Comparison of ENCODE assay signal across 18 cellular contexts in the genomic region with DNA sequence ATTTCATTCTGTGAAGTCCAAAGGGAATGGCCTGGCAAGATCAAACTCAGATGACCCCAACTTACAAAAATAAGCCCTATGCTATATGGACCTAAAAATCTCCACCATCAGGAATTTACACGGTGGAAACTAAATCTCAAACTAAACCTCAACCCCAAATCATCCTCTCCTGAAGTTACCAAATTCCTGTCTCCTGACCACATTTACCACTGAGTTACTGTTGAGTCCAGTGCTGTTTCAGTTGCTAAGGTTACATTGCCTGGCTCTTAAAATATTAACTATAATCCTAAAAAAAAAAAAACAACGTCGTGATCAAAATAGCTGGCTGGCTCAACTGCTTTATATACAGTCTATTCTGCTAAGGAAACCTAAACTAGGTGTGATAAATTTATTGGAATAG.
DNase-seq lines count a peak whose midpoint lies in the region; ATAC-seq, FAIRE-seq and TF ChIP-seq lines count a peak whose summit lies in the region.
"Had no signal": no experiment of that assay in that cellular context is flagged by ENCODE, and none has a peak within 500 bp of the region (broad histone marks: within the 10 kb centered on the region; RNA-seq: fewer than 3 reads in every experiment).

No MANE protein-coding gene starts in this region.

- H3K9me3 ChIP-seq in fibroblast of lung (ENCODE audit: control insufficient read depth, insufficient read depth, low read depth, low read length) (no peaks in the 10 kb centered on the region), pancreas (no peaks in the 10 kb centered on the region)
- H3K9me3 ChIP-seq: tibial nerve had no signal

- WGBS in pancreas, 2 donors = 19 to 26% methylated on average over 3 of the region's 3 CpGs

- H4K20me1 ChIP-seq in fibroblast of lung (ENCODE audit: control insufficient read depth, extremely low read depth, insufficient read depth, low read length) = no peaks in the 10 kb centered on the region

- H3K4me2 ChIP-seq in fibroblast of lung (ENCODE audit: extremely low read depth, insufficient read depth, low read length) = no peak overlapping the region

- ATAC-seq in pancreas = no peak
- ATAC-seq: stimulated activated effector memory CD8-positive, alpha-beta T cell treated with anti-CD3 and anti-CD28 coated beads, Interleukin-12 subunit alpha, Interleukin-12 subunit beta, amount 100 ng/mL, for 72 hours had no signal

- H3K36me3 ChIP-seq in BJ (ENCODE audit: control insufficient read depth, insufficient read depth, low read length) = no peaks in the 10 kb centered on the region
- H3K36me3 ChIP-seq in fibroblast of lung (ENCODE audit: control insufficient read depth, insufficient read depth, low read length) = no peaks in the 10 kb centered on the region
- no peaks in the 10 kb centered on the region for H3K36me3 ChIP-seq in pancreas
- H3K36me3 ChIP-seq: tibial nerve had no signal

- H3K27ac ChIP-seq in fibroblast of lung (ENCODE audit: insufficient read depth, low read length) (no peak overlapping the region), pancreas (no peak overlapping the region)
- H3K27ac ChIP-seq: C4-2B, tibial nerve had no signal

- H3K79me2 ChIP-seq in fibroblast of lung (ENCODE audit: control insufficient read depth, insufficient read depth, low read length) = no peaks in the 10 kb centered on the region

- no peak overlapping the region for H3K9ac ChIP-seq in fibroblast of lung (ENCODE audit: insufficient read depth, low read length)

- no peaks in the 10 kb centered on the region for H3K4me1 ChIP-seq in fibroblast of lung (ENCODE audit: control insufficient read depth, extremely low read depth, insufficient read depth, low read length)
- H3K4me1 ChIP-seq in pancreas = no peaks in the 10 kb centered on the region
- H3K4me1 ChIP-seq: tibial nerve had no signal

- H2AFZ ChIP-seq in fibroblast of lung (ENCODE audit: low read length) = no peak overlapping the region

- intact Hi-C loops in pancreas (cut with DNase I) = no loop called here

- H3K4me3 ChIP-seq in BJ (ENCODE audit: low read depth, low read length) = no peak overlapping the region
- H3K4me3 ChIP-seq in fibroblast of lung (replicated peaks in 1 of 4; ENCODE audit: control extremely low read depth in 1 of 4, insufficient read depth in 1 of 4, low read depth in 3 of 4, low read length in 4 of 4) = no peak overlapping the region
- no peak overlapping the region for H3K4me3 ChIP-seq in pancreas
- H3K4me3 ChIP-seq: tibial nerve had no signal

- DNase-seq in BJ (ENCODE audit: low read depth) (peak; percentile 57), NCI-H226 (peak; percentile 51), fibroblast of lung (ENCODE audit: low read depth in 2 of 2) (peak; percentile 71 to 93), renal cortical epithelial cell (ENCODE audit: low read depth) (peak; percentile 88), pancreas (no peak), KG1 (lab: John Stamatoyannopoulos, UW) (no peak), iPS-NIHi7 (ENCODE audit: extremely low spot score) (no peak)
- DNase-seq in activated CD4-positive, alpha-beta T cell treated with anti-CD3 and anti-CD28 coated beads for 48 hours = no peak
- DNase-seq: activated effector memory CD4-positive, alpha-beta T cell treated with anti-CD3 and anti-CD28 coated beads, Interleukin-2, amount 50 U/mL, for 16 hours; aorta; DMS79; NCI-H1694; NCI-H510A treated with DMSO at 0.1 percent for 48 hours had no signal

- TF ChIP-seq CTCF in BJ (IDR thresholded peaks at IDR 0.05; ENCODE audit: insufficient read depth, low read depth, low read length) (no peak), fibroblast of lung (conservative IDR thresholded peaks at IDR 0.05 in 1 of 2, IDR thresholded peaks at IDR 0.05 in 1 of 2; ENCODE audit: low read depth in 1 of 2, low read length in 2 of 2) (no peak), pancreas (IDR thresholded peaks at IDR 0.05) (no peak)

- H3K27me3 ChIP-seq in BJ (ENCODE audit: control insufficient read depth, insufficient read depth, low read length) (no peaks in the 10 kb centered on the region), fibroblast of lung (ENCODE audit: control insufficient read depth, insufficient read depth, low read length) (no peaks in the 10 kb centered on the region), pancreas (no peaks in the 10 kb centered on the region)
- H3K27me3 ChIP-seq: tibial nerve had no signal

- no peak for FAIRE-seq in pancreas (lab: Jason Lieb, UNC)
- FAIRE-seq: frontal cortex, GM12892 had no signal

- CTCF ChIA-PET in BJ (lab: Yijun Ruan, JAX) = no interaction called here

- POLR2A ChIA-PET in BJ (lab: Charles Lee) = no interaction called here

Comparison
In these comparisons a context has a peak if more than half of its experiments do, and no peak if none do; other contexts are left out.
1. DNase-seq: peak in BJ (single experiment), NCI-H226 (single experiment), fibroblast of lung (2 of 2) and renal cortical epithelial cell (single experiment); none in pancreas (0 of 6), activated CD4-positive, alpha-beta T cell treated with anti-CD3 and anti-CD28 coated beads for 48 hours (single experiment), KG1 (single experiment) and iPS-NIHi7 (single experiment).